Comparison of ENCODE assay signal across 1 cellular context in the genomic region with DNA sequence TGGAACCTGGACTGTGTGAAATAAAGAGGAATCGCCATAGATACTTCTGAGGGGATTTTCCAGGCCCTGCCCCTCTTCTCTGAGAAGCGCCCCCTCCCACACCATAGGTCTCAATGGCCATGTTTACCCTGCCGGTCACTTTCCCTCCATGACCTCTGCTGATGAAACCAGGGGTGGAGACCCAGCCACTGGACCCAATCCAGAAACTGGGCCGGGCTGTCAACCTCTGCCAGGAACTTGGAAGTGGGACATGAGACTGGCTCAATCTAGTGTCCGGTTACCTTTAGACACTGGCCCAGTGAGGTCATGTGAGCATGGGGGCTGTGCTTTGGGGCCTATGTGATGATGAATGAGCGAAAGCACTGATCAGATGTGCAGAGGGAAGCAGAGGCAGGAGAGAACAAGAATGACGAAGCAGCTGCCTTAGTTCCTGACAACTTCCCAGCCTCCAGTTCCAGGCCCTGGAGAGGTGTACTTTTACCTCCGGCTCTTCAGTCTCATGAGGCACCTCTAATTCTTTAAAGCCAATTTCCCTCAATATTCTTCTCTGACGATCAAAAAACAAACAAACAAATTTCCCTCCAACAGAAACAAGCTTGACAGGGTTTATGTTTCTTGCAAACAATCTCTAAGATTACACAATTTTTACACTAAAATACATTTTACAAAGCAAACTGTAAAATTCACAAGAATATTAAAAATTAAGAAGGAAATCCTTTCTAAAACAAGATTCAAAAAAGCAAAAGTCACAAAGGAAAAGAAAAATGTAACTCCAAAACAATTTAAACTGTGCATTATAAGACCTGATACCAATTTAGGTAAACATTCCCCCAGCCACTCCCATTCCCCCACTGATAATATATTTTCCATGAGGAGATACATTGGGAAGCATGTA.
TF ChIP-seq lines count a peak whose summit lies in the region.

No MANE protein-coding gene starts in this region.

TF ChIP-seq in K562, 482 proteins besides CTCF, POLR2A, EP300 and RAD21 (continued from another document and continues in another):
- TF ChIP-seq, protein P1, sequence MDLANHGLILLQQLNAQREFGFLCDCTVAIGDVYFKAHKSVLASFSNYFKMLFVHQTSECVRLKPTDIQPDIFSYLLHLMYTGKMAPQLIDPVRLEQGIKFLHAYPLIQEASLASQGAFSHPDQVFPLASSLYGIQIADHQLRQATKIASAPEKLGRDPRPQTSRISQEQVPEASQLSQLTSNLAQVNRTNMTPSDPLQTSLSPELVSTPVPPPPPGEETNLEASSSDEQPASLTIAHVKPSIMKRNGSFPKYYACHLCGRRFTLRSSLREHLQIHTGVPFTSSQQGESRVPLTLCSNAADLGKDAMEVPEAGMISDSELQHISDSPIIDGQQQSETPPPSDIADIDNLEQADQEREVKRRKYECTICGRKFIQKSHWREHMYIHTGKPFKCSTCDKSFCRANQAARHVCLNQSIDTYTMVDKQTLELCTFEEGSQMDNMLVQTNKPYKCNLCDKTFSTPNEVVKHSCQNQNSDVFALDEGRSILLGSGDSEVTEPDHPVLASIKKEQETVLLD (IDR thresholded peaks at IDR 0.05), result no peak; the same call in 1 of the 2 replicates
- TF ChIP-seq ZNF133 (CRISPR knock-in tag; IDR thresholded peaks at IDR 0.05) (no peak), ETV1 (tag; conservative IDR thresholded peaks at IDR 0.05; ENCODE audit: low read depth) (no peak; the same call in 1 of the 2 replicates), HNRNPK (IDR thresholded peaks at IDR 0.05; ENCODE audit: low read depth, low read length, poor library complexity, severe bottlenecking) (no peak), MAX (CRISPR knock-in tag; IDR thresholded peaks at IDR 0.05) (no peak; the same call in 1 of the 2 replicates), ZNF699 (CRISPR knock-in tag; IDR thresholded peaks at IDR 0.05; ENCODE audit: insufficient replicate concordance) (no peak), BCLAF1 (IDR thresholded peaks at IDR 0.05; ENCODE audit: borderline replicate concordance in 1 of 2, control insufficient read depth in 1 of 2, low read depth in 2 of 2, low read length in 1 of 2) (no peak), HES1 (IDR thresholded peaks at IDR 0.05; ENCODE audit: low read depth) (no peak; the same call in 1 of the 2 replicates), RREB1 (CRISPR knock-in tag; IDR thresholded peaks at IDR 0.05) (no peak), NBN (IDR thresholded peaks at IDR 0.05; ENCODE audit: low read depth) (peak; percentile 67), PRMT5 (CRISPR knock-in tag; IDR thresholded peaks at IDR 0.05) (no peak), CBX2 (IDR thresholded peaks at IDR 0.05; ENCODE audit: insufficient read depth, low read length, poor library complexity, severe bottlenecking) (no peak), SP2 (IDR thresholded peaks at IDR 0.05; ENCODE audit: extremely low read depth, low read depth, low read length, poor library complexity, severe bottlenecking) (no peak), TRIM24 (IDR thresholded peaks at IDR 0.05) (peak in 1 of 2 experiments; percentile 47; a peak in 1 of 4 replicates), ZNF224 (CRISPR knock-in tag; IDR thresholded peaks at IDR 0.05) (no peak), DDX20 (tag; IDR thresholded peaks at IDR 0.05; ENCODE audit: low read depth) (no peak), ZSCAN29 (IDR thresholded peaks at IDR 0.05) (no peak), CBX3 (IDR thresholded peaks at IDR 0.05; ENCODE audit: borderline replicate concordance in 1 of 2, low read length in 2 of 2) (peak in 1 of 2 experiments; percentile 63; a peak in 1 of 3 replicates), ZKSCAN1 (IDR thresholded peaks at IDR 0.05; ENCODE audit: low read depth, low read length) (peak; percentile 30; the same call in 1 of the 2 replicates), PHTF2 (CRISPR knock-in tag; IDR thresholded peaks at IDR 0.05) (no peak), SMC3 (conservative IDR thresholded peaks at IDR 0.05; ENCODE audit: insufficient read depth, low read depth, low read length) (no peak), UBTF (IDR thresholded peaks at IDR 0.05; ENCODE audit: borderline replicate concordance in 1 of 2, low read depth in 2 of 2, low read length in 2 of 2) (peak in 1 of 2 experiments; percentile 65; a peak in 1 of 4 replicates), RUNX1 (IDR thresholded peaks at IDR 0.05; ENCODE audit: low read depth) (no peak), MTF1 (CRISPR knock-in tag; IDR thresholded peaks at IDR 0.05; ENCODE audit: borderline replicate concordance) (no peak), HDAC3 (IDR thresholded peaks at IDR 0.05; ENCODE audit: borderline replicate concordance, partially characterized antibody) (no peak), E2F1 (CRISPR knock-in tag; IDR thresholded peaks at IDR 0.05) (no peak), MLLT1 (IDR thresholded peaks at IDR 0.05) (no peak), ZNF707 (CRISPR knock-in tag; conservative IDR thresholded peaks at IDR 0.05) (no peak), TCF3 (CRISPR knock-in tag; IDR thresholded peaks at IDR 0.05) (peak; percentile 20; the same call in 1 of the 2 replicates), GTF2A2 (tag; IDR thresholded peaks at IDR 0.05) (peak; percentile 63; the same call in 1 of the 2 replicates), BRCA1 (IDR thresholded peaks at IDR 0.05) (no peak), BRCA1 (CRISPR knock-in tag; IDR thresholded peaks at IDR 0.05) (no peak), ILK (tag; IDR thresholded peaks at IDR 0.05; ENCODE audit: borderline replicate concordance, low read depth) (no peak), MAFK (IDR thresholded peaks at IDR 0.05; ENCODE audit: low read length) (no peak; the same call in 1 of the 2 replicates), RBM14 (IDR thresholded peaks at IDR 0.05; ENCODE audit: borderline replicate concordance, insufficient read depth, low read depth, low read length) (no peak), ZBTB34 (CRISPR knock-in tag; IDR thresholded peaks at IDR 0.05) (no peak), NCOA4 (IDR thresholded peaks at IDR 0.05; ENCODE audit: partially characterized antibody) (no peak), PML (IDR thresholded peaks at IDR 0.05; ENCODE audit: low read length) (no peak), MYC (IDR thresholded peaks at IDR 0.05; ENCODE audit: low read depth, low read length) (peak; percentile 68; the same call in 1 of the 2 replicates), MYC (CRISPR knock-in tag; IDR thresholded peaks at IDR 0.05; ENCODE audit: borderline replicate concordance, low read depth) (no peak)
